In genomic region chr4:14078311-14078710, GRCh38 we compare ENCODE assay signal across 17 cellular contexts.
DNase-seq lines count a peak whose midpoint lies in the region; ATAC-seq, FAIRE-seq and TF ChIP-seq lines count a peak whose summit lies in the region.
"Had no signal": no experiment of that assay in that cellular context is flagged by ENCODE, and none has a peak within 500 bp of the region (broad histone marks: within the 10 kb centered on the region; RNA-seq: fewer than 3 reads in every experiment).

No MANE protein-coding gene starts in this region.

- H3K4me3 ChIP-seq in AG10803 (ENCODE audit: low read length): no peak overlapping the region

- TF ChIP-seq CTCF in AG10803 (conservative IDR thresholded peaks at IDR 0.05; ENCODE audit: low read length): no peak

- ATAC-seq in HG03354 (IDR thresholded peaks at IDR 0.05; ENCODE audit: poor library complexity, severe bottlenecking, unreplicated experiment): no peak
- ATAC-seq: HepG2 had no signal

- FAIRE-seq in GM19239 (lab: Jason Lieb, UNC): no peak
- FAIRE-seq: GM12891, HepG2 had no signal

- peak; percentile 68 for DNase-seq in AG10803 (ENCODE audit: low read depth)
- peak; percentile 22 for DNase-seq in GM03348 (ENCODE audit: low spot score)
- DNase-seq in astrocyte of the hippocampus (ENCODE audit: low read depth, low spot score): peak; percentile 28
- DNase-seq in myocyte (ENCODE audit: low read depth): peak; percentile 79
- DNase-seq in dedifferentiated amniotic fluid mesenchymal stem cell (ENCODE audit: extremely low spot score): no peak
- no peak for DNase-seq in posterior cingulate gyrus
- DNase-seq in GM19239 (ENCODE audit: insufficient read length, low spot score): no peak
- DNase-seq: 8988T; BE2C; CD4-positive, alpha-beta memory T cell; DMS79; GF-D8; GOT3; H9 had no signal

- intact Hi-C loops in posterior cingulate gyrus (cut with DNase I): no loop called here

Comparison
In these comparisons a context has a peak if more than half of its experiments do, and no peak if none do; other contexts are left out.
1. DNase-seq: peak in AG10803 (single experiment), GM03348 (single experiment), astrocyte of the hippocampus (single experiment) and myocyte (single experiment); none in dedifferentiated amniotic fluid mesenchymal stem cell (single experiment), posterior cingulate gyrus (0 of 10) and GM19239 (single experiment).